In the genomic region with DNA sequence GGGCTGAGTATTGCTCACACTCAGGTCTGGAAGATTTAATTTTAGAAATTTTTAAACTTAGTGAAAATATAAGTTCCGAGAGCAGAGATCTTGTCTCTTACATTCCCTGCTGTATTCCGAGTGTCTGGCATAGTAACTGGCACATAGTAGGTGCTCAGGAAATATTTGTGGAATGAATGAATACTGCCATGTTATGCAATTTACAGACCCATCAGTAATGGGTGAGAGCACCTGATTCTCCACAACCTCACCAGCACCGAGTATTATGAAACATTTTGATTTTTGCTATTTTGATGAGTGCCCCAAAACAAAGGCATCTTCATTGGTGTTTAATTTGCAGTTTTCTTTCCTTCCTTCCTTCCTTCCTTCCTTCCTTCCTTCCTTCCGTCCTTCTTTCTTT, we compare ENCODE assay signal across 36 cellular contexts. TPM values are rescaled to one million over a fixed set of nuclear protein-coding genes. Genes with fewer than 3 reads are reported as not detected.
"Had no signal": no experiment of that assay in that cellular context is flagged by ENCODE, and none has a peak within 500 bp of the region (broad histone marks: within the 10 kb centered on the region; RNA-seq: fewer than 3 reads in every experiment).

No MANE protein-coding gene starts in this region.

- H3K27ac ChIP-seq: brain microvascular endothelial cell, Peyer's patch, VCaP had no signal

- H3K27me3 ChIP-seq: brain microvascular endothelial cell, Peyer's patch had no signal

- H3K27me3 Mint-ChIP-seq: activated B cell treated with CpG ODN at 0.5 μM for 24 hours; activated CD8-positive, alpha-beta T cell treated with anti-CD3 and anti-CD28 coated beads for 36 hours; activated naive CD8-positive, alpha-beta T cell treated with anti-CD3 and anti-CD28 coated beads for 36 hours; activated T-helper 17 cell treated with anti-CD3 and anti-CD28 coated beads, Interleukin-2, amount 50 U/mL, for 72 hours; T-cell had no signal

- ATAC-seq: activated CD8-positive, alpha-beta T cell treated with anti-CD3 and anti-CD28 coated beads for 36 hours; activated T-cell treated with anti-CD3 and anti-CD28 coated beads, Interleukin-2, amount 50 U/mL, for 72 hours; activated T-helper 17 cell treated with anti-CD3 and anti-CD28 coated beads, Interleukin-2, amount 50 U/mL, for 72 hours; PC-3; SK-N-SH treated with all-trans-retinoic acid at 6 μM for 48 hours; T-cell had no signal

- H3K4me1 ChIP-seq: Peyer's patch had no signal

- H3K9me3 ChIP-seq: Peyer's patch had no signal

- H3K9me3 Mint-ChIP-seq: activated B cell treated with CpG ODN at 0.5 μM for 24 hours; activated CD8-positive, alpha-beta T cell treated with anti-CD3 and anti-CD28 coated beads for 36 hours; activated naive CD8-positive, alpha-beta T cell treated with anti-CD3 and anti-CD28 coated beads for 36 hours; activated T-cell treated with anti-CD3 and anti-CD28 coated beads, Interleukin-2, amount 50 U/mL, for 72 hours; activated T-helper 17 cell treated with anti-CD3 and anti-CD28 coated beads, Interleukin-2, amount 50 U/mL, for 72 hours; T-cell had no signal

- H3K27ac Mint-ChIP-seq: activated B cell treated with CpG ODN at 0.5 μM for 24 hours; activated CD8-positive, alpha-beta T cell treated with anti-CD3 and anti-CD28 coated beads for 36 hours; activated naive CD8-positive, alpha-beta T cell treated with anti-CD3 and anti-CD28 coated beads for 36 hours; activated T-cell treated with anti-CD3 and anti-CD28 coated beads, Interleukin-2, amount 50 U/mL, for 72 hours; activated T-helper 17 cell treated with anti-CD3 and anti-CD28 coated beads, Interleukin-2, amount 50 U/mL, for 72 hours; T-cell had no signal

- H3K4me3 ChIP-seq: Peyer's patch had no signal

- H3K4me1 Mint-ChIP-seq: activated naive CD8-positive, alpha-beta T cell treated with anti-CD3 and anti-CD28 coated beads for 36 hours; activated T-helper 17 cell treated with anti-CD3 and anti-CD28 coated beads, Interleukin-2, amount 50 U/mL, for 72 hours had no signal

- H3K4me3 Mint-ChIP-seq: activated B cell treated with CpG ODN at 0.5 μM for 24 hours; activated CD8-positive, alpha-beta T cell treated with anti-CD3 and anti-CD28 coated beads for 36 hours; activated naive CD8-positive, alpha-beta T cell treated with anti-CD3 and anti-CD28 coated beads for 36 hours; activated T-cell treated with anti-CD3 and anti-CD28 coated beads, Interleukin-2, amount 50 U/mL, for 72 hours; activated T-helper 17 cell treated with anti-CD3 and anti-CD28 coated beads, Interleukin-2, amount 50 U/mL, for 72 hours; T-cell had no signal

- DNase-seq: activated B cell treated with CpG ODN at 0.5 μM for 24 hours; activated CD4-positive, alpha-beta T cell treated with anti-CD3 and anti-CD28 coated beads for 48 hours; activated CD4-positive, alpha-beta T cell treated with anti-CD3 and anti-CD28 coated beads, Interleukin-2, amount 50 U/mL, for 4 hours; activated CD4-positive, CD25-positive, alpha-beta regulatory T cell treated with anti-CD3 and anti-CD28 coated beads, Interleukin-2, amount 50 U/mL, for 72 hours; activated CD8-positive, alpha-beta T cell treated with anti-CD3 and anti-CD28 coated beads for 36 hours; activated effector memory CD4-positive, alpha-beta T cell treated with anti-CD3 and anti-CD28 coated beads, Interleukin-2, amount 50 U/mL, for 16 hours; activated naive CD4-positive, alpha-beta T cell; activated naive CD8-positive, alpha-beta T cell treated with anti-CD3 and anti-CD28 coated beads for 36 hours; activated T-cell treated with anti-CD3 and anti-CD28 coated beads, Interleukin-2, amount 50 U/mL, for 1 hour; activated T-cell treated with anti-CD3 and anti-CD28 coated beads, Interleukin-2, amount 50 U/mL, for 72 hours; amniotic stem cell; aorta; brain microvascular endothelial cell; central memory CD4-positive, alpha-beta T cell; NCI-H1092 treated with DMSO at 0.1 percent for 48 hours; NCI-H1417; NCI-H146; NCI-H187; NCI-H2029 treated with DMSO at 0.1 percent for 48 hours; NCI-H2107; NCI-H2171; NCI-H510A; NCI-H526; NCI-H748 treated with DMSO at 0.1 percent for 48 hours; NK-92 treated with Interleukin-12 subunit alpha and Interleukin-12 subunit beta, amount 100 ng/mL, for 24 hours; PC-3; Peyer's patch; RPMI8226; SHP77 treated with DMSO at 0.1 percent for 48 hours; T-cell; T-helper 2 cell; T-helper 9 cell had no signal

RNA-seq across cellular contexts. Expression of a gene that starts 53.2 kb away (rescaled TPM):
- total RNA-seq: M059J had no signal
